In genomic region chr15:65561934-65562333, GRCh38 we compare ENCODE assay signal across 20 cellular contexts. TPM values are rescaled to one million over a fixed set of nuclear protein-coding genes. Genes with fewer than 3 reads are reported as not detected.
DNase-seq lines count a peak whose midpoint lies in the region; ATAC-seq, FAIRE-seq and TF ChIP-seq lines count a peak whose summit lies in the region.
"Had no signal": no experiment of that assay in that cellular context is flagged by ENCODE, and none has a peak within 500 bp of the region (broad histone marks: within the 10 kb centered on the region; RNA-seq: fewer than 3 reads in every experiment).

No MANE protein-coding gene starts in this region.

- peaks cover 80% of the 10 kb centered on the region for H3K36me3 Mint-ChIP-seq in mesothelial cell of epicardium
- H3K36me3 Mint-ChIP-seq in type B pancreatic cell, result peaks cover 73% of the 10 kb centered on the region

- ATAC-seq in esophagus mucosa (peak; percentile 39), HG03520 (IDR thresholded peaks at IDR 0.05; ENCODE audit: unreplicated experiment) (no peak)
- ATAC-seq: HCT116, K562, Right ventricle myocardium inferior had no signal

- H3K27me3 ChIP-seq in bronchial epithelial cell (ENCODE audit: control insufficient read depth, insufficient read depth, low read length), result no peaks in the 10 kb centered on the region
- H3K27me3 ChIP-seq: MG63 had no signal

- DNase-seq in bronchial epithelial cell (ENCODE audit: low read depth) (peak; percentile 13), mesothelial cell of epicardium (ENCODE audit: low spot score in 2 of 2, unreplicated experiment in 2 of 2) (peak in 1 of 2 experiments; percentile 39), type B pancreatic cell (ENCODE audit: extremely low spot score, unreplicated experiment) (no peak), NCI-H2227 treated with DMSO at 0.1 percent for 48 hours (lab: John Stamatoyannopoulos, UW) (no peak), superior temporal gyrus (ENCODE audit: extremely low spot score) (no peak)
- DNase-seq: Caco-2; CD4-positive, alpha-beta T cell; DND-41; GOT3; MG63; NCI-H1417 treated with DMSO at 0.1 percent for 48 hours; NCI-H187; NCI-H446 treated with DMSO at 0.1 percent for 48 hours; NCI-H526 treated with DMSO at 0.1 percent for 48 hours had no signal

- peaks cover 1% of the 10 kb centered on the region for H3K36me3 ChIP-seq in bronchial epithelial cell (ENCODE audit: control insufficient read depth, insufficient read depth, low read length)

- TF ChIP-seq CTCF in bronchial epithelial cell (IDR thresholded peaks at IDR 0.05; ENCODE audit: insufficient read depth, low read length, severe bottlenecking) (no peak), mesothelial cell of epicardium (IDR thresholded peaks at IDR 0.05; ENCODE audit: unreplicated experiment) (no peak), type B pancreatic cell (conservative IDR thresholded peaks at IDR 0.05) (no peak)

- H3K27ac Mint-ChIP-seq in mesothelial cell of epicardium (peak overlapping the region; percentile 97), type B pancreatic cell (peak overlapping the region; percentile 93)
- H3K27ac Mint-ChIP-seq: CD4-positive, alpha-beta T cell had no signal

- peaks cover 21% of the 10 kb centered on the region for H3K9me3 Mint-ChIP-seq in mesothelial cell of epicardium
- H3K9me3 Mint-ChIP-seq in type B pancreatic cell, result peaks cover 4% of the 10 kb centered on the region

- no peak overlapping the region for H3K4me3 ChIP-seq in bronchial epithelial cell (ENCODE audit: low read depth, low read length)
- H3K4me3 ChIP-seq: K562, MG63 had no signal

- H3K4me3 Mint-ChIP-seq in mesothelial cell of epicardium (peak overlapping the region; percentile 44), type B pancreatic cell (peak overlapping the region; percentile 60)
- H3K4me3 Mint-ChIP-seq: CD4-positive, alpha-beta T cell had no signal

- H3K27me3 Mint-ChIP-seq in mesothelial cell of epicardium (ENCODE audit: low read depth) (no peaks in the 10 kb centered on the region), type B pancreatic cell (no peaks in the 10 kb centered on the region)
- H3K27me3 Mint-ChIP-seq: CD4-positive, alpha-beta T cell had no signal

- peaks cover 20% of the 10 kb centered on the region for H3K4me1 Mint-ChIP-seq in mesothelial cell of epicardium
- no peaks in the 10 kb centered on the region for H3K4me1 Mint-ChIP-seq in type B pancreatic cell (ENCODE audit: unreplicated experiment)

- FAIRE-seq in bronchial epithelial cell (lab: Jason Lieb, UNC), result no peak
- FAIRE-seq: GM12891, K562 had no signal

RNA-seq across cellular contexts. Expression of gene HACD3, which starts 31.7 kb away (rescaled TPM):
- 29.2 and 60.8 TPM in 2 replicates for total RNA-seq in bronchial epithelial cell
- 17.4 TPM for total RNA-seq in esophagus mucosa
- 110 to 113 TPM (median 111 TPM) in 3 replicates for total RNA-seq in mesothelial cell of epicardium
- total RNA-seq in type B pancreatic cell (ENCODE audit: low replicate concordance), result 91.5 and 123 TPM in 2 replicates

RNA-seq across cellular contexts. Expression of gene DPP8, which starts 44.4 kb away (rescaled TPM):
- 28.4 and 41.9 TPM in 2 replicates for total RNA-seq in bronchial epithelial cell
- total RNA-seq in esophagus mucosa, result 18.2 TPM
- 27.4 to 31.6 TPM (median 31.5 TPM) in 3 replicates for total RNA-seq in mesothelial cell of epicardium
- total RNA-seq in type B pancreatic cell (ENCODE audit: low replicate concordance), result 25.0 and 27.4 TPM in 2 replicates

RNA-seq across cellular contexts. Expression of gene INTS14, which starts 49.0 kb away (rescaled TPM):
- 26.5 and 28.7 TPM in 2 replicates for total RNA-seq in bronchial epithelial cell
- 28.8 TPM for total RNA-seq in esophagus mucosa
- 49.0 to 50.8 TPM (median 49.0 TPM) in 3 replicates for total RNA-seq in mesothelial cell of epicardium
- 43.9 and 49.3 TPM in 2 replicates for total RNA-seq in type B pancreatic cell (ENCODE audit: low replicate concordance)

RNA-seq across cellular contexts. Expression of gene SLC24A1, which starts 59.8 kb away (rescaled TPM):
- total RNA-seq in bronchial epithelial cell, result 1.6 and 2.2 TPM in 2 replicates
- total RNA-seq in esophagus mucosa, result 7.1 TPM
- 21.9 to 24.6 TPM (median 22.8 TPM) in 3 replicates for total RNA-seq in mesothelial cell of epicardium
- total RNA-seq in type B pancreatic cell (ENCODE audit: low replicate concordance), result 9.8 and 15.8 TPM in 2 replicates
